Comparison of ENCODE assay signal across 1 cellular context in the genomic region with DNA sequence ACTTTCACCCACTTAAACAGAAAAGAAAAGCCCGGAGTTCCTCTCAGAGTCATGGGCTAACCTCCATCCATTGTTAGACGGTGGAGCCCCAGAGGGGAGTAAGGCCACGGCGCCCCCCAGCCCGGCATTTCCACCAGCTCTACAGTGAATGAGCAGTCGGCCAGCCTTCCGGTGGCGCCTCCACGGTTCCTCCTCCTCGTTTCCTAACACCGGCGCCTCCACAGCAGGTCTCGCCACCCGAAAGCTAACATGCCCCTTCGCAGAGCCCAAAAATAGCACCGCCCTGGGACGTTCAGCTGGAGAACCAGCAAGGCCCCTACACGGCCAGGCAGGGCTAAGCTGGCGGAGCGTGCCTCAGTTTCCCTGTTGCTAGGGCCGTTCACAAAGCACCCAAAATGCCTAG.
TF ChIP-seq lines count a peak whose summit lies in the region.

No MANE protein-coding gene starts in this region.

TF ChIP-seq in GM23338, 12 proteins besides CTCF, POLR2A, EP300 and RAD21 (continued from another document):
- TF ChIP-seq ZNF462 (CRISPR knock-in tag; IDR thresholded peaks at IDR 0.05), result no peak
- no peak for TF ChIP-seq ZNF114 (CRISPR knock-in tag; IDR thresholded peaks at IDR 0.05)
- TF ChIP-seq ZNF331 (CRISPR knock-in tag; IDR thresholded peaks at IDR 0.05; ENCODE audit: low read depth), result no peak
- TF ChIP-seq ETS1 (IDR thresholded peaks at IDR 0.05), result no peak
- TF ChIP-seq CREB1 (CRISPR knock-in tag; IDR thresholded peaks at IDR 0.05; ENCODE audit: low read depth), result no peak
- TF ChIP-seq EZH2phosphoT487 (IDR thresholded peaks at IDR 0.05; ENCODE audit: unreplicated experiment), result no peak
- TF ChIP-seq STAT1 (IDR thresholded peaks at IDR 0.05; ENCODE audit: unreplicated experiment), result no peak
- TF ChIP-seq, protein P1, sequence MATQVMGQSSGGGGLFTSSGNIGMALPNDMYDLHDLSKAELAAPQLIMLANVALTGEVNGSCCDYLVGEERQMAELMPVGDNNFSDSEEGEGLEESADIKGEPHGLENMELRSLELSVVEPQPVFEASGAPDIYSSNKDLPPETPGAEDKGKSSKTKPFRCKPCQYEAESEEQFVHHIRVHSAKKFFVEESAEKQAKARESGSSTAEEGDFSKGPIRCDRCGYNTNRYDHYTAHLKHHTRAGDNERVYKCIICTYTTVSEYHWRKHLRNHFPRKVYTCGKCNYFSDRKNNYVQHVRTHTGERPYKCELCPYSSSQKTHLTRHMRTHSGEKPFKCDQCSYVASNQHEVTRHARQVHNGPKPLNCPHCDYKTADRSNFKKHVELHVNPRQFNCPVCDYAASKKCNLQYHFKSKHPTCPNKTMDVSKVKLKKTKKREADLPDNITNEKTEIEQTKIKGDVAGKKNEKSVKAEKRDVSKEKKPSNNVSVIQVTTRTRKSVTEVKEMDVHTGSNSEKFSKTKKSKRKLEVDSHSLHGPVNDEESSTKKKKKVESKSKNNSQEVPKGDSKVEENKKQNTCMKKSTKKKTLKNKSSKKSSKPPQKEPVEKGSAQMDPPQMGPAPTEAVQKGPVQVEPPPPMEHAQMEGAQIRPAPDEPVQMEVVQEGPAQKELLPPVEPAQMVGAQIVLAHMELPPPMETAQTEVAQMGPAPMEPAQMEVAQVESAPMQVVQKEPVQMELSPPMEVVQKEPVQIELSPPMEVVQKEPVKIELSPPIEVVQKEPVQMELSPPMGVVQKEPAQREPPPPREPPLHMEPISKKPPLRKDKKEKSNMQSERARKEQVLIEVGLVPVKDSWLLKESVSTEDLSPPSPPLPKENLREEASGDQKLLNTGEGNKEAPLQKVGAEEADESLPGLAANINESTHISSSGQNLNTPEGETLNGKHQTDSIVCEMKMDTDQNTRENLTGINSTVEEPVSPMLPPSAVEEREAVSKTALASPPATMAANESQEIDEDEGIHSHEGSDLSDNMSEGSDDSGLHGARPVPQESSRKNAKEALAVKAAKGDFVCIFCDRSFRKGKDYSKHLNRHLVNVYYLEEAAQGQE (IDR thresholded peaks at IDR 0.05; ENCODE audit: unreplicated experiment), result no peak
- TF ChIP-seq NANOG (IDR thresholded peaks at IDR 0.05; ENCODE audit: borderline replicate concordance), result no peak
- TF ChIP-seq JUNB (IDR thresholded peaks at IDR 0.05; ENCODE audit: unreplicated experiment), result no peak
